ENCODE assay signal across 8 cellular contexts in the genomic region with DNA sequence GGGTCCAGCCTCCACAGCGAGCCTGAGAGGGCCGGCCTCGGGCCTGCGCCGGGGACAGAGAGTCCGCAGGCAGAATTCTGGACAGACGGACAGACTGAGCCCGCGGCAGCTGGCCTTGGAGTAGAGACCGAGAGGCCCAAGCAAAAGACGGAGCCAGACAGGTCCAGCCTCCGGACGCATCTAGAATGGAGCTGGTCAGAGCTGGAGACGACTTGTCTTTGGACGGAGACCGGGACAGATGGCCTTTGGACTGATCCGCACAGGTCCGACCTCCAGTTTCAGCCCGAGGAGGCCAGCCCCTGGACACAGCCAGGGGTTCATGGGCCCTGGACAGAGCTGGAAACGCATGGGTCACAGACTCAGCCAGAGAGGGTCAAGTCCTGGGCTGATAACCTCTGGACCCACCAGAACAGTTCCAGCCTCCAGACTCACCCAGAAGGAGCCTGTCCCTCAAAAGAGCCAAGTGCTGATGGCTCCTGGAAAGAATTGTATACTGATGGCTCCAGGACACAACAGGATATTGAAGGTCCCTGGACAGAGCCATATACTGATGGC.
DNase-seq lines count a peak whose midpoint lies in the region; ATAC-seq and TF ChIP-seq lines count a peak whose summit lies in the region.

No MANE protein-coding gene starts in this region.

- H3K27me3 ChIP-seq in rectal smooth muscle tissue (ENCODE audit: control insufficient read depth, insufficient read depth, low read length), result no peaks in the 10 kb centered on the region

- peak overlapping the region; percentile 70 for H3K27ac Mint-ChIP-seq in T-helper 2 cell treated with Interferon-gamma antibody and Interleukin-4, amounts not matched to agents 5 μg/mL and 100 μg/mL, for 36 hours

- H3K27ac ChIP-seq in rectal smooth muscle tissue (ENCODE audit: low read depth, low read length), result peak overlapping the region; percentile 99

- H3K4me1 ChIP-seq in rectal smooth muscle tissue (ENCODE audit: control insufficient read depth, insufficient read depth, low read length), result peaks cover 24% of the 10 kb centered on the region

- no peak for TF ChIP-seq CTCF in foreskin fibroblast (IDR thresholded peaks at IDR 0.05; ENCODE audit: low read depth, low read length)

- H3K9ac ChIP-seq in rectal smooth muscle tissue (ENCODE audit: low read length), result peak overlapping the region; percentile 96

- H3K36me3 ChIP-seq in rectal smooth muscle tissue (ENCODE audit: control insufficient read depth, insufficient read depth, low read length), result no peaks in the 10 kb centered on the region

- peak overlapping the region; percentile 70 to 96 for H3K4me3 ChIP-seq in foreskin fibroblast (ENCODE audit: low read depth in 1 of 2, low read length in 2 of 2)
- peak overlapping the region; percentile 89 for H3K4me3 ChIP-seq in rectal smooth muscle tissue (ENCODE audit: low read length)

- no peaks in the 10 kb centered on the region for H3K27me3 Mint-ChIP-seq in T-helper 2 cell treated with Interferon-gamma antibody and Interleukin-4, amounts not matched to agents 5 μg/mL and 100 μg/mL, for 36 hours (ENCODE audit: low read depth)

- peak overlapping the region; percentile 85 for H3K4me3 Mint-ChIP-seq in T-helper 2 cell treated with Interferon-gamma antibody and Interleukin-4, amounts not matched to agents 5 μg/mL and 100 μg/mL, for 36 hours

- ATAC-seq in HG03521 (IDR thresholded peaks at IDR 0.05; ENCODE audit: unreplicated experiment) (no peak), HG02798 (IDR thresholded peaks at IDR 0.05; ENCODE audit: poor library complexity, unreplicated experiment) (no peak), HG03139 (IDR thresholded peaks at IDR 0.05; ENCODE audit: unreplicated experiment) (no peak)

- DNase-seq in T-helper 2 cell treated with Interferon-gamma antibody and Interleukin-4, amounts not matched to agents 5 μg/mL and 100 μg/mL, for 36 hours (ENCODE audit: low spot score), result no peak
- no peak for DNase-seq in T-helper 2 cell
- DNase-seq in SW480 (ENCODE audit: low spot score), result peak; percentile 39
- no peak for DNase-seq in foreskin fibroblast

- H3K4me1 Mint-ChIP-seq in T-helper 2 cell treated with Interferon-gamma antibody and Interleukin-4, amounts not matched to agents 5 μg/mL and 100 μg/mL, for 36 hours (ENCODE audit: low read depth), result peaks cover 45% of the 10 kb centered on the region

- H3K9me3 Mint-ChIP-seq in T-helper 2 cell treated with Interferon-gamma antibody and Interleukin-4, amounts not matched to agents 5 μg/mL and 100 μg/mL, for 36 hours, result no peaks in the 10 kb centered on the region

- H3K36me3 Mint-ChIP-seq in T-helper 2 cell treated with Interferon-gamma antibody and Interleukin-4, amounts not matched to agents 5 μg/mL and 100 μg/mL, for 36 hours (ENCODE audit: low read depth), result peaks cover 15% of the 10 kb centered on the region
